ENCODE assay signal across 8 cellular contexts in genomic region chr9:128455849-128456612, GRCh38. TPM values are rescaled to one million over a fixed set of nuclear protein-coding genes. Genes with fewer than 3 reads are reported as not detected.
DNase-seq lines count a peak whose midpoint lies in the region; ATAC-seq, FAIRE-seq and TF ChIP-seq lines count a peak whose summit lies in the region.

Gene ODF2 (plus strand): TSS chr9:128456006. CDS start chr9:128456092, 86 bp downstream.

- H3K27me3 ChIP-seq in WERI-Rb-1 (ENCODE audit: insufficient read depth, low read depth, severe bottlenecking), result no peaks in the 10 kb centered on the region
- H3K27me3 ChIP-seq in mammary epithelial cell (ENCODE audit: insufficient read depth, low read length), result no peaks in the 10 kb centered on the region
- peaks cover 91% of the 10 kb centered on the region for H3K27me3 ChIP-seq in iPS-20b (ENCODE audit: insufficient read depth, low read length)
- no peaks in the 10 kb centered on the region for H3K27me3 ChIP-seq in small intestine (ENCODE audit: control insufficient read depth in 2 of 2, insufficient read depth in 2 of 2, low read length in 2 of 2)

- peak within 1 kb of the TSS; percentile 78 for H3K4me3 ChIP-seq in WERI-Rb-1 (ENCODE audit: low read depth, low read length)
- H3K4me3 ChIP-seq in mammary epithelial cell (replicated peaks in 1 of 3; ENCODE audit: insufficient read depth in 1 of 3, low read depth in 2 of 3, low read length in 3 of 3), result peak within 1 kb of the TSS; percentile 80 to 90 (median 86)
- peak within 1 kb of the TSS; percentile 77 for H3K4me3 ChIP-seq in iPS-20b (ENCODE audit: low read length)
- H3K4me3 ChIP-seq in small intestine (ENCODE audit: low read depth in 1 of 2, low read length in 2 of 2), result peak within 1 kb of the TSS; percentile 63 to 79

- H3K36me3 ChIP-seq in WERI-Rb-1 (peaks cover 24% of the 10 kb centered on the region), mammary epithelial cell (ENCODE audit: insufficient read depth, low read length) (peaks cover 2% of the 10 kb centered on the region), iPS-20b (ENCODE audit: insufficient read depth, low read depth, low read length) (peaks cover 11% of the 10 kb centered on the region), small intestine (ENCODE audit: control insufficient read depth in 2 of 2, insufficient read depth in 2 of 2, low read length in 2 of 2) (peaks cover 0 to 5% of the 10 kb centered on the region in 2 donors)

- H3K27ac ChIP-seq in WERI-Rb-1 (peak within 1 kb of the TSS; percentile 86), mammary epithelial cell (ENCODE audit: insufficient read depth, low read depth, low read length) (peak within 1 kb of the TSS; percentile 80), iPS-20b (ENCODE audit: low read length) (no peak within 1 kb of the TSS), small intestine (ENCODE audit: low read depth in 1 of 2, low read length in 1 of 2) (peak within 1 kb of the TSS; percentile 24 to 89)

- in situ Hi-C loops in mammary epithelial cell (cut with MboI; ENCODE audit: low sequenced_read_pairs in 2 of 2), result no loop called here

- H3K9me3 ChIP-seq in WERI-Rb-1 (ENCODE audit: severe bottlenecking) (no peaks in the 10 kb centered on the region), mammary epithelial cell (replicated peaks; ENCODE audit: insufficient read depth, low read length) (no peaks in the 10 kb centered on the region), iPS-20b (ENCODE audit: insufficient read depth, low read depth, low read length) (no peaks in the 10 kb centered on the region), small intestine (ENCODE audit: control insufficient read depth, low read depth) (no peaks in the 10 kb centered on the region)

- peak; percentile 85 for ATAC-seq in GM18909 (IDR thresholded peaks at IDR 0.05; ENCODE audit: poor library complexity, unreplicated experiment)
- ATAC-seq in HG03159 (IDR thresholded peaks at IDR 0.05; ENCODE audit: unreplicated experiment), result peak; percentile 80

- peak within 1 kb of the TSS; percentile 99 for H3K4me2 ChIP-seq in mammary epithelial cell (ENCODE audit: insufficient read depth, low read depth, low read length)

- H3K9ac ChIP-seq in mammary epithelial cell (ENCODE audit: insufficient read depth, low read length), result peak within 1 kb of the TSS; percentile 75
- peak within 1 kb of the TSS; percentile 51; the same call in 1 of the 2 replicates for H3K9ac ChIP-seq in iPS-20b (ENCODE audit: low read depth, low read length)

- peaks cover 26% of the 10 kb centered on the region for H3K79me2 ChIP-seq in mammary epithelial cell (ENCODE audit: insufficient read depth, low read length)

- intact Hi-C loops in mammary epithelial cell (cut with micrococcal nuclease), result loop anchor here (2.0 kb wide), 2 partner anchors 49 to 97 kb away; partner anchors contain the start of genes GLE1 and SPTAN1

- DNase-seq in AG08395 (ENCODE audit: low spot score) (peak; percentile 99), NCI-H2227 treated with DMSO at 0.1 percent for 48 hours (lab: John Stamatoyannopoulos, UW) (peak; percentile 85), WERI-Rb-1 (peak; percentile 100), mammary epithelial cell (peak; percentile 93), small intestine (peak; percentile 97)

- H4K20me1 ChIP-seq in mammary epithelial cell (ENCODE audit: insufficient read depth, low read length), result no peaks in the 10 kb centered on the region

- no peak for FAIRE-seq in small intestine (lab: Jason Lieb, UNC)

- WGBS in mammary epithelial cell (ENCODE audit: low coverage, missing lambda C conversion rate), result under 1% methylated on average over 38 of the region's 82 CpGs
- 0 to 1% (median 0%) methylated on average over 43 to 82 of the region's 82 CpGs for WGBS in small intestine, 3 donors

- H3K4me1 ChIP-seq in mammary epithelial cell (ENCODE audit: insufficient read depth, low read length), result peaks cover 5% of the 10 kb centered on the region
- H3K4me1 ChIP-seq in iPS-20b (ENCODE audit: insufficient read depth, low read length), result peaks cover 3% of the 10 kb centered on the region; the same call in 1 of the 2 replicates
- H3K4me1 ChIP-seq in small intestine (ENCODE audit: control insufficient read depth in 2 of 2, insufficient read depth in 1 of 2, low read depth in 1 of 2, low read length in 1 of 2), result peaks cover 0 to 5% of the 10 kb centered on the region in 2 donors

- H2AFZ ChIP-seq in mammary epithelial cell (ENCODE audit: low read depth, low read length), result peak within 1 kb of the TSS; percentile 99

- no TSS peak for BruUV-seq in mammary epithelial cell (replicated peaks; lab: Mats Ljungman, UMichigan)

- CTCF ChIA-PET in mammary epithelial cell (lab: Charles Lee; ENCODE audit: low non-redundant PET), result interaction anchor here (1.0 kb wide), 1 partner anchor 17 kb away, joined by 5 read pairs; no protein-coding TSS in a partner anchor

- no peak for TF ChIP-seq CTCF in WERI-Rb-1 (IDR thresholded peaks at IDR 0.05; ENCODE audit: low read depth, low read length)
- no peak for TF ChIP-seq CTCF in mammary epithelial cell (conservative IDR thresholded peaks at IDR 0.05 in 1 of 2, IDR thresholded peaks at IDR 0.05 in 1 of 2; ENCODE audit: extremely low read depth in 1 of 2, insufficient read depth in 1 of 2, low read depth in 1 of 2, low read length in 2 of 2)

- dilution Hi-C loops in mammary epithelial cell (cut with HindIII; ENCODE audit: low sequenced_read_pairs), result no loop called here

RNA-seq across cellular contexts. Expression of gene ODF2, which starts in this region (rescaled TPM):
- total RNA-seq in mammary epithelial cell, result 10 to 100 TPM; 20.5 to 36.5 TPM
- polyA plus RNA-seq in mammary epithelial cell, result 12.5 TPM
- polyA minus RNA-seq in mammary epithelial cell, result 32.7 TPM
- 10 to 100 TPM in 1 of 3 donors, 1 to 10 TPM in 2; 4.0 to 17.8 (median 5.9) TPM for polyA plus RNA-seq in small intestine
